Comparison of ENCODE assay signal across 8 cellular contexts in genomic region chr2:231513746-231514224, GRCh38. TPM values are rescaled to one million over a fixed set of nuclear protein-coding genes. Genes with fewer than 3 reads are reported as not detected.
A peak's percentile ranks its signal among the peaks of the same experiment; 100 is the strongest.
DNase-seq lines count a peak whose midpoint lies in the region; ATAC-seq and TF ChIP-seq lines count a peak whose summit lies in the region.

No MANE protein-coding gene starts in this region.

- no peaks in the 10 kb centered on the region for H3K36me3 ChIP-seq in SU-DHL-6 (ENCODE audit: low read length)

- TF ChIP-seq CTCF in GM12865 (IDR thresholded peaks at IDR 0.05; ENCODE audit: insufficient read depth, low read depth, low read length, missing control alignments) = no peak
- TF ChIP-seq CTCF in SU-DHL-6 (IDR thresholded peaks at IDR 0.05; ENCODE audit: insufficient read depth, low read length, poor library complexity, severe bottlenecking) = no peak
- no peak for TF ChIP-seq CTCF in fibroblast of the aortic adventitia (IDR thresholded peaks at IDR 0.05; ENCODE audit: insufficient read depth, low read length)

- H3K79me2 ChIP-seq in SU-DHL-6 (ENCODE audit: insufficient read depth, low read length) = no peaks in the 10 kb centered on the region

- no peaks in the 10 kb centered on the region for H3K27me3 ChIP-seq in SU-DHL-6 (ENCODE audit: low read length)

- H4K20me1 ChIP-seq in SU-DHL-6 (ENCODE audit: low read depth, low read length) = no peaks in the 10 kb centered on the region

- peak overlapping the region; percentile 84 for H2AFZ ChIP-seq in SU-DHL-6 (ENCODE audit: low read depth, low read length, severe bottlenecking)

- DNase-seq in GM12865 (ENCODE audit: low read depth) (no peak), fibroblast of the aortic adventitia (ENCODE audit: low read depth) (no peak), skeletal muscle cell (ENCODE audit: low read depth) (no peak), DMS153 (lab: John Stamatoyannopoulos, UW) (no peak)
- no peak for DNase-seq in stimulated activated CD4-positive, alpha-beta T cell treated with anti-CD3 and anti-CD28 coated beads, Interleukin-2, amount 100 ng/mL, for 24 hours
- DNase-seq in stimulated activated naive CD4-positive, alpha-beta T cell (lab: John Stamatoyannopoulos, UW) = no peak

- H3K9ac ChIP-seq in SU-DHL-6 (ENCODE audit: low read length) = peak overlapping the region; percentile 67

- H3K4me3 ChIP-seq in GM12865 (ENCODE audit: low read depth, low read length) = peak overlapping the region; percentile 96
- peak overlapping the region; percentile 58 for H3K4me3 ChIP-seq in SU-DHL-6 (ENCODE audit: insufficient read depth, low read length, poor library complexity, severe bottlenecking)
- peak overlapping the region; percentile 93 for H3K4me3 ChIP-seq in fibroblast of the aortic adventitia (ENCODE audit: low read depth, low read length)
- peak overlapping the region; percentile 84 for H3K4me3 ChIP-seq in skeletal muscle cell (ENCODE audit: low read depth, low read length)

- no peak for ATAC-seq in GM19023 (IDR thresholded peaks at IDR 0.05; ENCODE audit: unreplicated experiment)

- peak overlapping the region; percentile 52 for H3K27ac ChIP-seq in SU-DHL-6 (ENCODE audit: low read depth, low read length)

- peak overlapping the region; percentile 91 for H3K4me2 ChIP-seq in SU-DHL-6 (ENCODE audit: low read depth, low read length, poor library complexity, severe bottlenecking)

- H3K9me3 ChIP-seq in SU-DHL-6 (ENCODE audit: insufficient read depth, low read length) = no peaks in the 10 kb centered on the region

- H3K9me2 ChIP-seq in SU-DHL-6 (replicated peaks; ENCODE audit: insufficient read depth, low read length) = no peaks in the 10 kb centered on the region

- H3F3A ChIP-seq in SU-DHL-6 (ENCODE audit: insufficient read depth) = peaks cover 39% of the 10 kb centered on the region

RNA-seq across cellular contexts. Expression of gene NMUR1, which starts 16.5 kb away (rescaled TPM):
- total RNA-seq in fibroblast of the aortic adventitia (ENCODE audit: low replicate concordance) = not detected in 2 replicates

RNA-seq across cellular contexts. Expression of gene NCL, which starts 49.5 kb away (rescaled TPM):
- 167 and 437 TPM in 2 replicates for total RNA-seq in fibroblast of the aortic adventitia (ENCODE audit: low replicate concordance)
